In genomic region chr20:50663095-50663821, GRCh38 we compare ENCODE assay signal across 8 cellular contexts. TPM values are rescaled to one million over a fixed set of nuclear protein-coding genes. Genes with fewer than 3 reads are reported as not detected.
A peak's percentile ranks its signal among the peaks of the same experiment; 100 is the strongest.
DNase-seq lines count a peak whose midpoint lies in the region; ATAC-seq, FAIRE-seq and TF ChIP-seq lines count a peak whose summit lies in the region.
"Had no signal": no experiment of that assay in that cellular context is flagged by ENCODE, and none has a peak within 500 bp of the region (broad histone marks: within the 10 kb centered on the region; RNA-seq: fewer than 3 reads in every experiment).

No MANE protein-coding gene starts in this region.

- no TSS peak for BruUV-seq in HCT116 (replicated peaks; lab: Mats Ljungman, UMichigan)

- H3K18ac ChIP-seq in H1 (ENCODE audit: extremely low read depth, low read length) = no peak overlapping the region

- H3K9ac ChIP-seq in HCT116 (ENCODE audit: low read length) (no peak overlapping the region; the same call in 1 of the 2 replicates), H1 (replicated peaks in 1 of 4; ENCODE audit: extremely low read depth in 1 of 4, low read depth in 3 of 4, low read length in 3 of 4) (no peak overlapping the region)

- H2BK20ac ChIP-seq in H1 (ENCODE audit: low read length) = 0 out of 2 replicates have a peak overlapping the region, but pooled peaks have one; percentile 61

- CTCF ChIA-PET in HCT116 (lab: Charles Lee) = interaction anchor here (0.7 to 3.7 kb wide), 21 partner anchors 11 to 318 kb away, joined by 3 to 36 read pairs (median 4); partner anchors contain the start of gene BCAS4
- CTCF ChIA-PET in H1 (lab: Charles Lee; ENCODE audit: partially characterized antibody) = interaction anchor here (0.5 to 12.4 kb wide), 27 partner anchors 8 to 164 kb away, joined by 3 to 92 read pairs (median 5); no protein-coding TSS in a partner anchor

- H3K4me3 ChIP-seq in HCT116 (replicated peaks in 1 of 2; ENCODE audit: low read depth in 1 of 2, low read length in 2 of 2) (no peak overlapping the region), H1 (ENCODE audit: extremely low read depth in 1 of 4, insufficient read depth in 2 of 4, low read depth in 3 of 4, low read length in 4 of 4) (no peak overlapping the region), retinal pigment epithelial cell (ENCODE audit: low read length) (no peak overlapping the region)

- RAD21 ChIA-PET in HCT116 (lab: Charles Lee; ENCODE audit: low non-redundant PET in 1 of 2, low total read pairs in 2 of 2, uncharacterized antibody in 2 of 2, unreplicated experiment in 2 of 2) = interaction anchor here (0.7 to 1.5 kb wide), 8 partner anchors 62 to 1372 kb away, joined by 3 to 11 read pairs (median 3); no protein-coding TSS in a partner anchor

- H2BK15ac ChIP-seq in H1 (ENCODE audit: low read length) = peak overlapping the region; percentile 95

- no peak for TF ChIP-seq POLR2A in HCT116 (IDR thresholded peaks at IDR 0.05; ENCODE audit: borderline replicate concordance, extremely low read depth, insufficient read depth, insufficient read length)
- TF ChIP-seq POLR2A in H1 (IDR thresholded peaks at IDR 0.05; ENCODE audit: control extremely low read depth in 1 of 2, low read depth in 2 of 2, low read length in 2 of 2) = no peak

- no peak overlapping the region for H3K14ac ChIP-seq in H1 (ENCODE audit: insufficient read length)

- peak overlapping the region; percentile 99 for H2BK12ac ChIP-seq in H1 (ENCODE audit: low read depth, low read length)

- no peak overlapping the region; the same call in 1 of the 2 replicates for H4K8ac ChIP-seq in H1 (ENCODE audit: extremely low read depth, insufficient read depth, low read length)

- peaks cover 26 to 44% of the 10 kb centered on the region in 2 experiments; a peak in 3 of 4 replicates for H3K4me1 ChIP-seq in HCT116 (ENCODE audit: control insufficient read depth in 1 of 2, insufficient read depth in 2 of 2, low read length in 2 of 2)
- H3K4me1 ChIP-seq in H1 (replicated peaks in 1 of 4; ENCODE audit: control insufficient read depth in 3 of 4, insufficient read depth in 4 of 4, low read length in 3 of 4) = peaks cover 0 to 7% (median 1%) of the 10 kb centered on the region in 4 experiments; a peak in 3 of 7 replicates

- H3K56ac ChIP-seq in H1 (replicated peaks; ENCODE audit: insufficient read length, low read depth, low read length) = no peak overlapping the region

- TF ChIP-seq RAD21 in HCT116 (IDR thresholded peaks at IDR 0.05; ENCODE audit: low read depth) = peak; percentile 80
- TF ChIP-seq RAD21 in H1 (IDR thresholded peaks at IDR 0.05 in 1 of 2, conservative IDR thresholded peaks at IDR 0.05 in 1 of 2; ENCODE audit: low read depth in 2 of 2, low read length in 2 of 2) = peak; percentile 76 to 84

- peak; percentile 34 to 62 (median 50); a peak in 4 of 6 replicates for TF ChIP-seq CTCF in HCT116 (IDR thresholded peaks at IDR 0.05 in 2 of 3, conservative IDR thresholded peaks at IDR 0.05 in 1 of 3; ENCODE audit: borderline replicate concordance in 1 of 3, insufficient read depth in 1 of 3, low read depth in 2 of 3, low read length in 2 of 3)
- peak in 2 of 3 experiments; percentile 65 to 72; a peak in 3 of 4 replicates for TF ChIP-seq CTCF in H1 (IDR thresholded peaks at IDR 0.05; ENCODE audit: control extremely low read depth in 1 of 3, insufficient read depth in 1 of 3, low read depth in 1 of 3, low read length in 3 of 3)
- peak; percentile 42 for TF ChIP-seq CTCF in retinal pigment epithelial cell (conservative IDR thresholded peaks at IDR 0.05; ENCODE audit: low read depth, low read length)

- ATAC-seq in HCT116 = peak; percentile 75
- ATAC-seq in GM19035 (IDR thresholded peaks at IDR 0.05; ENCODE audit: unreplicated experiment) = no peak

- no peak overlapping the region for H2BK120ac ChIP-seq in H1 (replicated peaks; ENCODE audit: low read depth, low read length)

- peak overlapping the region; percentile 78; the same call in 1 of the 2 replicates for H2AK5ac ChIP-seq in H1 (ENCODE audit: low read depth, low read length)

- H3K23me2 ChIP-seq in H1 (ENCODE audit: low read depth, low read length) = no peaks in the 10 kb centered on the region

- no peaks in the 10 kb centered on the region for H3K27me3 ChIP-seq in HCT116 (ENCODE audit: insufficient read depth, low read length)
- no peaks in the 10 kb centered on the region for H3K27me3 ChIP-seq in H1 (replicated peaks in 1 of 4; ENCODE audit: control insufficient read depth in 3 of 4, extremely low read depth in 1 of 4, insufficient read depth in 3 of 4, low read length in 3 of 4)

- no peak for FAIRE-seq in H1 (lab: Jason Lieb, UNC)

- H3K79me1 ChIP-seq in H1 (ENCODE audit: low read depth, low read length) = no peaks in the 10 kb centered on the region

- H3K79me2 ChIP-seq in HCT116 (ENCODE audit: insufficient read depth, low read length) (no peaks in the 10 kb centered on the region), H1 (ENCODE audit: control insufficient read depth in 1 of 2, insufficient read depth in 2 of 2, low read length in 2 of 2) (no peaks in the 10 kb centered on the region)

- no peak overlapping the region for H4K91ac ChIP-seq in H1 (replicated peaks; ENCODE audit: insufficient read length, low read length)

- intact Hi-C loops in HCT116 (cut with micrococcal nuclease) = loop anchor here (1.0 to 2.0 kb wide), 2 partner anchors 82 to 125 kb away; no protein-coding TSS in a partner anchor

- DNase-seq in HCT116 (ENCODE audit: low read depth, low spot score) (peak; percentile 36), NCI-H82 (lab: John Stamatoyannopoulos, UW) (peak; percentile 64), H1 (ENCODE audit: low read depth in 1 of 2, low spot score in 2 of 2) (no peak), retinal pigment epithelial cell (ENCODE audit: low read depth) (no peak), DMS79 (lab: John Stamatoyannopoulos, UW) (no peak)
- no peak for DNase-seq in stimulated activated CD4-positive, alpha-beta T cell treated with anti-CD3 and anti-CD28 coated beads, Interleukin-1b, Interleukin-23, amount 100 ng/mL, for 48 hours
- DNase-seq: activated CD4-positive, alpha-beta T cell treated with anti-CD3 and anti-CD28 coated beads for 4 hours had no signal

- no peak overlapping the region for H4K5ac ChIP-seq in H1 (ENCODE audit: insufficient read length, low read depth, low read length)

- no peaks in the 10 kb centered on the region for H3K9me3 ChIP-seq in HCT116 (ENCODE audit: control insufficient read depth in 1 of 2, insufficient read depth in 1 of 2, low read depth in 1 of 2, low read length in 2 of 2)
- H3K9me3 ChIP-seq in H1 (ENCODE audit: insufficient read depth in 2 of 2, low read depth in 1 of 2, low read length in 1 of 2) = no peaks in the 10 kb centered on the region

- H3K23ac ChIP-seq in H1 (ENCODE audit: insufficient read length) = no peak overlapping the region

- no peak for TF ChIP-seq EP300 in H1 (IDR thresholded peaks at IDR 0.05; ENCODE audit: borderline replicate concordance in 1 of 2, low read depth in 2 of 2, low read length in 2 of 2)

- peak overlapping the region; percentile 44 for H3K4me2 ChIP-seq in HCT116 (ENCODE audit: low read length)
- no peak overlapping the region for H3K4me2 ChIP-seq in H1 (ENCODE audit: insufficient read depth in 1 of 2, low read depth in 2 of 2, low read length in 2 of 2)

- 80% methylated on average over 10 of the region's 10 CpGs; no CpG with 5 or more reads in 1 of the 2 experiments for WGBS in H1 (ENCODE audit: extremely low coverage in 1 of 2, insufficient coverage in 1 of 2, insufficient read length in 1 of 2, insufficient replicate concordance in 2 of 2, low coverage in 1 of 2, low lambda C conversion rate in 2 of 2, missing lambda C conversion rate in 1 of 2), 2 experiments

- H3K27ac ChIP-seq in HCT116 (ENCODE audit: low read depth, low read length) = no peak overlapping the region
- no peak overlapping the region for H3K27ac ChIP-seq in H1 (ENCODE audit: low read depth, low read length)

- no peak overlapping the region for H2BK5ac ChIP-seq in H1 (ENCODE audit: low read depth, low read length)

- H2AFZ ChIP-seq in HCT116 (ENCODE audit: low read depth, low read length, poor library complexity, severe bottlenecking) (peak overlapping the region; percentile 81), H1 (ENCODE audit: low read length) (no peak overlapping the region)

- H4K20me1 ChIP-seq in HCT116 (ENCODE audit: insufficient read depth) (no peaks in the 10 kb centered on the region), H1 (replicated peaks in 1 of 2; ENCODE audit: control insufficient read depth in 1 of 2, insufficient read depth in 2 of 2, low read length in 2 of 2) (no peaks in the 10 kb centered on the region)

- H3K4ac ChIP-seq in H1 (replicated peaks; ENCODE audit: insufficient read length, low read depth, low read length) = no peak overlapping the region

- H3K36me3 ChIP-seq in HCT116 (ENCODE audit: control insufficient read depth in 1 of 2, insufficient read depth in 2 of 2, low read length in 2 of 2) (no peaks in the 10 kb centered on the region), H1 (ENCODE audit: control insufficient read depth in 2 of 4, insufficient read depth in 4 of 4, low read length in 3 of 4) (no peaks in the 10 kb centered on the region)

- H3K9me2 ChIP-seq in HCT116 (ENCODE audit: insufficient read depth) = no peaks in the 10 kb centered on the region

- POLR2A ChIA-PET in HCT116 (lab: Charles Lee) = interaction anchor here (0.6 to 2.1 kb wide), 7 partner anchors 11 to 125 kb away, joined by 3 to 8 read pairs (median 5); no protein-coding TSS in a partner anchor
- POLR2A ChIA-PET in H1 (lab: Charles Lee; ENCODE audit: partially characterized antibody) = interaction anchor here (1.3 kb wide), 1 partner anchor 68 kb away, joined by 3 read pairs; no protein-coding TSS in a partner anchor

TF ChIP-seq in HCT116, 20 proteins besides CTCF, POLR2A, EP300 and RAD21 (continues in another document):
- TF ChIP-seq SP1 (IDR thresholded peaks at IDR 0.05; ENCODE audit: low read depth) (no peak), CEBPB (IDR thresholded peaks at IDR 0.05; ENCODE audit: low read depth) (no peak), ZFX (IDR thresholded peaks at IDR 0.05) (no peak)

TF ChIP-seq in H1, 55 proteins besides CTCF, POLR2A, EP300 and RAD21 (continues in another document):
- no peak for TF ChIP-seq CHD1 (IDR thresholded peaks at IDR 0.05; ENCODE audit: low read depth, low read length)
- no peak for TF ChIP-seq RXRA (IDR thresholded peaks at IDR 0.05; ENCODE audit: insufficient read depth, low read depth, low read length)
- TF ChIP-seq NRF1 (IDR thresholded peaks at IDR 0.05; ENCODE audit: low read depth, low read length) = no peak
- no peak for TF ChIP-seq CREB1 (IDR thresholded peaks at IDR 0.05)

RNA-seq across cellular contexts. Expression of gene RIPOR3, which starts 28.1 kb away (rescaled TPM):
- total RNA-seq in HCT116 (2021; ENCODE audit: unreplicated experiment) = 0.22 TPM
- polyA plus RNA-seq in HCT116 (2012) = 0.14 and 0.20 TPM in 2 replicates
- 4.5 and 4.7 TPM in 2 replicates for total RNA-seq in H1 (2021; fragmentation: NEBNext Ultra II Directional; extraction: Animal tissue kit (Norgen Biotek cat#: 25700))
- polyA plus RNA-seq in H1 (2011; rRNA removed) = 3.6 and 5.6 TPM in 2 replicates
- polyA plus RNA-seq in H1 (2011; cell fraction: cytosol; rRNA removed) = 6.9 TPM
- 43.0 TPM for polyA plus RNA-seq in H1 (2011; cell fraction: nucleus; rRNA removed)
- 5.7 to 7.7 TPM (median 5.9 TPM) in 4 replicates for polyA plus RNA-seq in H1 (2012, experiment 1 of 2)
- 1.6 TPM for polyA plus RNA-seq in H1 (2012, experiment 2 of 2)
- polyA plus RNA-seq in H1 (2013, experiment 1 of 2) = 3.2 TPM
- 2.5 TPM for polyA plus RNA-seq in H1 (2013, experiment 2 of 2)
- 3.3 and 3.8 TPM in 2 replicates for polyA minus RNA-seq in H1 (2011; rRNA and poly(A)+ RNA removed)
- polyA minus RNA-seq in H1 (2011; cell fraction: cytosol; rRNA and poly(A)+ RNA removed) = 3.1 TPM
- 9.2 TPM for polyA minus RNA-seq in H1 (2011; cell fraction: nucleus; rRNA and poly(A)+ RNA removed)

Comparison
In these comparisons a context has a peak if more than half of its experiments do, and no peak if none do; other contexts are left out.
1. DNase-seq: peak in HCT116 (single experiment) and NCI-H82 (single experiment); none in H1 (0 of 2), retinal pigment epithelial cell (single experiment), stimulated activated CD4-positive, alpha-beta T cell treated with anti-CD3 and anti-CD28 coated beads, Interleukin-1b, Interleukin-23, amount 100 ng/mL, for 48 hours (single experiment) and DMS79 (single experiment).
2. Of the 16 proteins assayed by ChIP-seq in both H1 and HCT116: peak only in H1: none; only in HCT116: none; in both: CTCF and RAD21; in neither: 14.
3. Peak in every context shown above with its lines, with median percentiles within 50 percentile points of each other: CTCF ChIP-seq.